ENCODE assay signal across 1 cellular context in the genomic region with DNA sequence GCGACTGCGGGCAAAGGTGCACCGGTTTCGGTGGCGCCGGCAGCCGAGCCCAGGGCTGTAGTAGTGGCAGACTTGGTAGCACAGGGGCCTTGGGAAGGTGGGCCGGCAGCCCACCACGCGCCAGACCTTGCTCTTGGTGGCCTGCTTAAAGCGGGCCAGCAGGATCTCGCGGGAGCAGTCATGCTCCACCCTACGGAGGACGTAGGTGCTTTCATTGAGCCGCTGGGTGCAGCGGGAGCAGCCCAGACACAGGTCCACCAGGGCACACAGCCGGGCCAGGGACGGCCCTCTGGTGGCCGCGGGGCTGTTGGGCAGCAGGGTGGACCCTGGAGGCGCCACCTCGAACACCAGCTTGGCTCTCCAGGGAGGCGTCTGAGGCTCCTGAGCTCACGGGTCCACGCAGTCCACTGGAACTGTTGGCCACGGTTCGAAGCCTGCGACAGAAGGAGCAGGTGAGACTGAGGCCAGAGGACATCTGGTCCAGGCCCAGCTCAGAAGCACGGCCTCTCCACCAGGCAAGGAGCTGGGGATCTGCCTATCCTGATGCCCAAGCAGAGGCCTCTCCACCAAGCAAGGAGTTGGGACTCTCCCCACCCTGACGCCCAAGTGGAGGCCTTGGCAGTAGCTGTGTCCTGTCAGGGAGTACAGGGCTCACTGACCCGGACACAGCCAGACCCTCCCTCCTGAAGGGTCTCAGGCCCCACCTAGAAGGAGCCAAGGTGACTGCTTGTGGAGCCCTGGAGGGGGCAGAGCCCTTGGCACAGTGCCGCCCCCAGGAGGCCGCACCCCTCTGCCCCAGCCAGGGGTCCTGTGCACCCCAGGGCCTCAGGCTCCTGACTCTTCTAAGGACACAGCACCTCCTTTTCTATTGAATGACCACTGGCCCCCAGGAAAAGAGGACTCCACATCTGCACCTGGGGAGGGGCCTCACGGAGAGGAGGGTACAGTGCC.
TF ChIP-seq lines count a peak whose summit lies in the region.

No MANE protein-coding gene starts in this region.

TF ChIP-seq in neural cell, 6 proteins besides CTCF, POLR2A, EP300 and RAD21 (continued from another document):
- TF ChIP-seq, protein P1, sequence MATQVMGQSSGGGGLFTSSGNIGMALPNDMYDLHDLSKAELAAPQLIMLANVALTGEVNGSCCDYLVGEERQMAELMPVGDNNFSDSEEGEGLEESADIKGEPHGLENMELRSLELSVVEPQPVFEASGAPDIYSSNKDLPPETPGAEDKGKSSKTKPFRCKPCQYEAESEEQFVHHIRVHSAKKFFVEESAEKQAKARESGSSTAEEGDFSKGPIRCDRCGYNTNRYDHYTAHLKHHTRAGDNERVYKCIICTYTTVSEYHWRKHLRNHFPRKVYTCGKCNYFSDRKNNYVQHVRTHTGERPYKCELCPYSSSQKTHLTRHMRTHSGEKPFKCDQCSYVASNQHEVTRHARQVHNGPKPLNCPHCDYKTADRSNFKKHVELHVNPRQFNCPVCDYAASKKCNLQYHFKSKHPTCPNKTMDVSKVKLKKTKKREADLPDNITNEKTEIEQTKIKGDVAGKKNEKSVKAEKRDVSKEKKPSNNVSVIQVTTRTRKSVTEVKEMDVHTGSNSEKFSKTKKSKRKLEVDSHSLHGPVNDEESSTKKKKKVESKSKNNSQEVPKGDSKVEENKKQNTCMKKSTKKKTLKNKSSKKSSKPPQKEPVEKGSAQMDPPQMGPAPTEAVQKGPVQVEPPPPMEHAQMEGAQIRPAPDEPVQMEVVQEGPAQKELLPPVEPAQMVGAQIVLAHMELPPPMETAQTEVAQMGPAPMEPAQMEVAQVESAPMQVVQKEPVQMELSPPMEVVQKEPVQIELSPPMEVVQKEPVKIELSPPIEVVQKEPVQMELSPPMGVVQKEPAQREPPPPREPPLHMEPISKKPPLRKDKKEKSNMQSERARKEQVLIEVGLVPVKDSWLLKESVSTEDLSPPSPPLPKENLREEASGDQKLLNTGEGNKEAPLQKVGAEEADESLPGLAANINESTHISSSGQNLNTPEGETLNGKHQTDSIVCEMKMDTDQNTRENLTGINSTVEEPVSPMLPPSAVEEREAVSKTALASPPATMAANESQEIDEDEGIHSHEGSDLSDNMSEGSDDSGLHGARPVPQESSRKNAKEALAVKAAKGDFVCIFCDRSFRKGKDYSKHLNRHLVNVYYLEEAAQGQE (IDR thresholded peaks at IDR 0.05; ENCODE audit: borderline replicate concordance): no peak
